15 cellular contexts compared by ENCODE assay signal in genomic region chr6:25181923-25182322, GRCh38.
DNase-seq lines count a peak whose midpoint lies in the region; ATAC-seq and TF ChIP-seq lines count a peak whose summit lies in the region.
"Had no signal": no experiment of that assay in that cellular context is flagged by ENCODE, and none has a peak within 500 bp of the region (broad histone marks: within the 10 kb centered on the region; RNA-seq: fewer than 3 reads in every experiment).

No MANE protein-coding gene starts in this region.

- H3K27me3 Mint-ChIP-seq in stimulated activated naive CD8-positive, alpha-beta T cell treated with anti-CD3 and anti-CD28 coated beads, Interleukin-15, amount 100 ng/mL, for 72 hours: peaks cover 26% of the 10 kb centered on the region

- H3K36me3 Mint-ChIP-seq in activated naive CD4-positive, alpha-beta T cell treated with anti-CD3 and anti-CD28 coated beads, Interleukin-2, amount 50 U/mL, for 72 hours: no peaks in the 10 kb centered on the region

- DNase-seq in activated naive CD4-positive, alpha-beta T cell treated with anti-CD3 and anti-CD28 coated beads, Interleukin-2, amount 50 U/mL, for 72 hours (ENCODE audit: low spot score in 2 of 2): no peak
- DNase-seq in activated naive CD4-positive, alpha-beta T cell (lab: John Stamatoyannopoulos, UW): no peak
- peak; percentile 41 for DNase-seq in PC-3
- DNase-seq in cardiac fibroblast (ENCODE audit: low read depth in 2 of 2): peak; percentile 22 to 52
- DNase-seq in stimulated activated naive CD8-positive, alpha-beta T cell treated with anti-CD3 and anti-CD28 coated beads, Interleukin-15, amount 100 ng/mL, for 72 hours: no peak
- DNase-seq in tibial artery: no peak
- DNase-seq in activated CD8-positive, alpha-beta memory T cell treated with anti-CD3 and anti-CD28 coated beads, Interleukin-2, amount 50 U/mL, for 48 hours: no peak
- DNase-seq in activated naive CD4-positive, alpha-beta T cell treated with Interleukin-2 at 50 U/mL for 16 hours: no peak
- DNase-seq: amniotic stem cell; DMS153; Kasumi-1; midbrain; pancreas; stimulated activated CD4-positive, alpha-beta T cell treated with anti-CD3 and anti-CD28 coated beads, Interleukin-12 subunit alpha, Interleukin-12 subunit beta, amount 100 ng/mL, for 4 hours had no signal

- no peak overlapping the region for H2AFZ ChIP-seq in PC-3 (ENCODE audit: low read length)

- CTCF ChIA-PET in PC-3 (lab: Charles Lee): interaction anchor here (0.7 to 0.9 kb wide), 2 partner anchors 35 to 81 kb away, joined by 3 read pairs; no protein-coding TSS in a partner anchor

- ATAC-seq in activated naive CD4-positive, alpha-beta T cell treated with anti-CD3 and anti-CD28 coated beads, Interleukin-2, amount 50 U/mL, for 72 hours: peak; percentile 39 to 42
- ATAC-seq in PC-3: peak; percentile 63
- ATAC-seq in stimulated activated naive CD8-positive, alpha-beta T cell treated with anti-CD3 and anti-CD28 coated beads, Interleukin-15, amount 100 ng/mL, for 72 hours: peak; percentile 68
- ATAC-seq: pancreas had no signal

- H3K4me1 Mint-ChIP-seq in stimulated activated naive CD8-positive, alpha-beta T cell treated with anti-CD3 and anti-CD28 coated beads, Interleukin-15, amount 100 ng/mL, for 72 hours: peaks cover 13% of the 10 kb centered on the region

- TF ChIP-seq CTCF in PC-3 (conservative IDR thresholded peaks at IDR 0.05; ENCODE audit: low read depth, low read length) (no peak; the same call in 1 of the 2 replicates), cardiac fibroblast (IDR thresholded peaks at IDR 0.05; ENCODE audit: low read depth, low read length) (no peak), tibial artery (IDR thresholded peaks at IDR 0.05) (no peak)

- H3K4me1 ChIP-seq in PC-3 (ENCODE audit: insufficient read depth, low read length): peaks cover 19% of the 10 kb centered on the region
- H3K4me1 ChIP-seq in tibial artery: peaks cover 0 to 26% (median 13%) of the 10 kb centered on the region in 4 donors
- H3K4me1 ChIP-seq: pancreas had no signal

- H3K9me3 ChIP-seq in PC-3 (ENCODE audit: low read length): no peaks in the 10 kb centered on the region
- H3K9me3 ChIP-seq in tibial artery: no peaks in the 10 kb centered on the region
- H3K9me3 ChIP-seq: pancreas, thoracic aorta had no signal

- peaks cover 0 to 13% of the 10 kb centered on the region in 2 donors for H3K9me3 Mint-ChIP-seq in activated naive CD4-positive, alpha-beta T cell treated with anti-CD3 and anti-CD28 coated beads, Interleukin-2, amount 50 U/mL, for 72 hours
- H3K9me3 Mint-ChIP-seq in stimulated activated naive CD8-positive, alpha-beta T cell treated with anti-CD3 and anti-CD28 coated beads, Interleukin-15, amount 100 ng/mL, for 72 hours: no peaks in the 10 kb centered on the region

- H3K36me3 ChIP-seq in PC-3 (ENCODE audit: low read depth, low read length) (no peaks in the 10 kb centered on the region), tibial artery (no peaks in the 10 kb centered on the region)
- H3K36me3 ChIP-seq: pancreas, thoracic aorta had no signal

- H3K4me3 ChIP-seq in PC-3 (ENCODE audit: low read length) (no peak overlapping the region), cardiac fibroblast (replicated peaks in 1 of 2; ENCODE audit: low read depth in 2 of 2, low read length in 2 of 2) (no peak overlapping the region), tibial artery (no peak overlapping the region)
- H3K4me3 ChIP-seq: pancreas, thoracic aorta had no signal

- H3K27ac Mint-ChIP-seq in activated naive CD4-positive, alpha-beta T cell treated with anti-CD3 and anti-CD28 coated beads, Interleukin-2, amount 50 U/mL, for 72 hours: no peak overlapping the region
- H3K27ac Mint-ChIP-seq in stimulated activated naive CD8-positive, alpha-beta T cell treated with anti-CD3 and anti-CD28 coated beads, Interleukin-15, amount 100 ng/mL, for 72 hours: peak overlapping the region in 1 of 2 donors; percentile 10

- no peaks in the 10 kb centered on the region for H3K79me2 ChIP-seq in PC-3 (ENCODE audit: low read length)

- intact Hi-C loops in PC-3 (cut with micrococcal nuclease): no loop called here
- intact Hi-C loops in tibial artery (cut with DNase I; ENCODE audit: low total_unique reads): no loop called here

- H3K27me3 ChIP-seq in PC-3 (ENCODE audit: low read length) (no peaks in the 10 kb centered on the region), tibial artery (no peaks in the 10 kb centered on the region)
- H3K27me3 ChIP-seq: pancreas had no signal

- POLR2A ChIA-PET in PC-3 (lab: Charles Lee; ENCODE audit: unreplicated experiment): no interaction called here

- no peak overlapping the region for H3K4me2 ChIP-seq in PC-3 (ENCODE audit: low read length)

- BruUV-seq in PC-3 (replicated peaks; lab: Mats Ljungman, UMichigan): no TSS peak

- H3K27ac ChIP-seq in PC-3 (ENCODE audit: low read length) (no peak overlapping the region), tibial artery (no peak overlapping the region)
- H3K27ac ChIP-seq: pancreas, thoracic aorta had no signal

- no peak overlapping the region for H3K9ac ChIP-seq in PC-3 (ENCODE audit: low read length)

- H3K4me3 Mint-ChIP-seq in stimulated activated naive CD8-positive, alpha-beta T cell treated with anti-CD3 and anti-CD28 coated beads, Interleukin-15, amount 100 ng/mL, for 72 hours: no peak overlapping the region

- H3F3A ChIP-seq in PC-3 (ENCODE audit: low read length, unreplicated experiment): no peaks in the 10 kb centered on the region

- no peaks in the 10 kb centered on the region for H4K20me1 ChIP-seq in PC-3 (ENCODE audit: low read length)

- H3K9me2 ChIP-seq in PC-3 (replicated peaks; ENCODE audit: low read length): no peaks in the 10 kb centered on the region

Comparison
In these comparisons a context has a peak if more than half of its experiments do, and no peak if none do; other contexts are left out.
1. DNase-seq: peak in PC-3 (single experiment) and cardiac fibroblast (2 of 2); none in activated naive CD4-positive, alpha-beta T cell treated with anti-CD3 and anti-CD28 coated beads, Interleukin-2, amount 50 U/mL, for 72 hours (0 of 2), activated naive CD4-positive, alpha-beta T cell (0 of 4), stimulated activated naive CD8-positive, alpha-beta T cell treated with anti-CD3 and anti-CD28 coated beads, Interleukin-15, amount 100 ng/mL, for 72 hours (0 of 2), tibial artery (0 of 2), activated CD8-positive, alpha-beta memory T cell treated with anti-CD3 and anti-CD28 coated beads, Interleukin-2, amount 50 U/mL, for 48 hours (single experiment) and activated naive CD4-positive, alpha-beta T cell treated with Interleukin-2 at 50 U/mL for 16 hours (single experiment).
2. Peak in every context shown above with its lines, with median percentiles within 50 percentile points of each other: ATAC-seq.